Comparison of ENCODE assay signal across 8 cellular contexts in genomic region chr4:184471872-184472539, GRCh38. TPM values are rescaled to one million over a fixed set of nuclear protein-coding genes. Genes with fewer than 3 reads are reported as not detected.
DNase-seq lines count a peak whose midpoint lies in the region; ATAC-seq and TF ChIP-seq lines count a peak whose summit lies in the region.

No MANE protein-coding gene starts in this region.

- peak overlapping the region; percentile 63 for H3K4me3 ChIP-seq in CD8-positive, alpha-beta T cell (ENCODE audit: low read depth, low read length)
- peak overlapping the region; percentile 99 for H3K4me3 ChIP-seq in GM23248
- peak overlapping the region; percentile 94 to 95 for H3K4me3 ChIP-seq in esophagus (ENCODE audit: low read depth in 1 of 2, low read length in 2 of 2)

- H3K9ac ChIP-seq in GM23248: peak overlapping the region; percentile 97

- peaks cover 45% of the 10 kb centered on the region for H3K4me1 ChIP-seq in CD8-positive, alpha-beta T cell (ENCODE audit: insufficient read depth, low read length)
- H3K4me1 ChIP-seq in GM23248 (ENCODE audit: insufficient read depth): peaks cover 19% of the 10 kb centered on the region
- H3K4me1 ChIP-seq in esophagus (ENCODE audit: control insufficient read depth in 2 of 2, insufficient read depth in 2 of 2, low read length in 1 of 2): peaks cover 3% of the 10 kb centered on the region in 2 donors

- no peak for ATAC-seq in CD8-positive, alpha-beta T cell
- ATAC-seq in GM21619 (IDR thresholded peaks at IDR 0.05; ENCODE audit: unreplicated experiment) (no peak), HG03521 (IDR thresholded peaks at IDR 0.05; ENCODE audit: unreplicated experiment) (no peak), GM19324 (IDR thresholded peaks at IDR 0.05; ENCODE audit: low FRiP score, unreplicated experiment) (no peak)

- peaks cover 47% of the 10 kb centered on the region for H3K36me3 Mint-ChIP-seq in CD8-positive, alpha-beta T cell
- H3K36me3 Mint-ChIP-seq in osteocyte (ENCODE audit: unreplicated experiment): peaks cover 4% of the 10 kb centered on the region

- H3K79me2 ChIP-seq in GM23248 (ENCODE audit: insufficient read depth): peaks cover 78% of the 10 kb centered on the region

- no peaks in the 10 kb centered on the region for H3K9me3 ChIP-seq in CD8-positive, alpha-beta T cell (ENCODE audit: low read length)
- H3K9me3 ChIP-seq in GM23248 (ENCODE audit: low read depth): no peaks in the 10 kb centered on the region
- H3K9me3 ChIP-seq in esophagus (ENCODE audit: control insufficient read depth in 2 of 2, insufficient read depth in 1 of 2, low read depth in 1 of 2, low read length in 1 of 2): no peaks in the 10 kb centered on the region

- peaks cover 15% of the 10 kb centered on the region for H3F3A ChIP-seq in GM23248 (ENCODE audit: insufficient read depth)

- peak overlapping the region; percentile 96 for H3K27ac Mint-ChIP-seq in CD8-positive, alpha-beta T cell
- peak overlapping the region; percentile 95 for H3K27ac Mint-ChIP-seq in osteocyte (ENCODE audit: unreplicated experiment)

- H3K4me2 ChIP-seq in GM23248 (ENCODE audit: unreplicated experiment): peak overlapping the region; percentile 88

- peak overlapping the region; percentile 96 for H3K4me3 Mint-ChIP-seq in CD8-positive, alpha-beta T cell
- peak overlapping the region; percentile 84 for H3K4me3 Mint-ChIP-seq in osteocyte (ENCODE audit: unreplicated experiment)

- no peaks in the 10 kb centered on the region for H3K27me3 Mint-ChIP-seq in CD8-positive, alpha-beta T cell (ENCODE audit: low read depth)
- H3K27me3 Mint-ChIP-seq in osteocyte (ENCODE audit: unreplicated experiment): no peaks in the 10 kb centered on the region

- no peaks in the 10 kb centered on the region for H3K36me3 ChIP-seq in CD8-positive, alpha-beta T cell (ENCODE audit: insufficient read depth, low read length)
- no peaks in the 10 kb centered on the region for H3K36me3 ChIP-seq in GM23248 (ENCODE audit: low read depth)
- H3K36me3 ChIP-seq in esophagus (ENCODE audit: control insufficient read depth in 2 of 2, insufficient read depth in 2 of 2, low read length in 1 of 2): no peaks in the 10 kb centered on the region

- WGBS in GM23248 (ENCODE audit: low coverage in 1 of 2, low lambda C conversion rate in 2 of 2, missing lambda C conversion rate in 2 of 2), 2 experiments: 10 to 13% methylated on average over 10 of the region's 10 CpGs
- WGBS in esophagus, 2 donors: 13% methylated on average over 10 of the region's 10 CpGs

- no peaks in the 10 kb centered on the region for H3K9me2 ChIP-seq in GM23248 (ENCODE audit: insufficient read depth)

- in situ Hi-C loops in GM23248 (cut with MboI): no loop called here

- POLR2A ChIA-PET in CD8-positive, alpha-beta T cell (lab: Charles Lee): no interaction called here

- H3K27me3 ChIP-seq in CD8-positive, alpha-beta T cell (ENCODE audit: insufficient read depth, low read length): no peaks in the 10 kb centered on the region
- H3K27me3 ChIP-seq in GM23248 (replicated peaks; ENCODE audit: insufficient read depth): no peaks in the 10 kb centered on the region
- H3K27me3 ChIP-seq in esophagus (ENCODE audit: control insufficient read depth in 1 of 2, insufficient read depth in 2 of 2, low read length in 2 of 2): no peaks in the 10 kb centered on the region

- H2AFZ ChIP-seq in GM23248: peak overlapping the region; percentile 90

- CTCF ChIA-PET in CD8-positive, alpha-beta T cell (lab: Charles Lee): no interaction called here

- TF ChIP-seq CTCF in CD8-positive, alpha-beta T cell (IDR thresholded peaks at IDR 0.05): no peak
- TF ChIP-seq CTCF in osteocyte (IDR thresholded peaks at IDR 0.05): no peak

- peaks cover 67% of the 10 kb centered on the region for H3K4me1 Mint-ChIP-seq in CD8-positive, alpha-beta T cell (ENCODE audit: low read depth)
- H3K4me1 Mint-ChIP-seq in osteocyte (ENCODE audit: unreplicated experiment): peaks cover 27% of the 10 kb centered on the region

- intact Hi-C loops in CD8-positive, alpha-beta T cell (cut with DNase I, micrococcal nuclease): loop anchor here (2.0 to 10.0 kb wide), 9 partner anchors 17 to 1723 kb away; partner anchors contain the start of genes ACSL1 (in 1 of the 2), ANKRD37 (in 1 of the 2), CFAP97 (in 1 of the 2) and CYP4V2 (in 1 of the 2)

- DNase-seq in CD8-positive, alpha-beta T cell: peak in 2 of 7 experiments; percentile 15 to 16
- DNase-seq in GM23248 (peak; percentile 70), UCSD-AML1 (lab: John Stamatoyannopoulos, UW; ENCODE audit: unreplicated experiment) (peak; percentile 45), osteocyte (ENCODE audit: extremely low spot score, unreplicated experiment) (no peak)

- peak overlapping the region; percentile 46 for H3K27ac ChIP-seq in CD8-positive, alpha-beta T cell (ENCODE audit: low read depth, low read length)
- H3K27ac ChIP-seq in GM23248 (peak overlapping the region; percentile 94), esophagus (ENCODE audit: low read depth in 2 of 2, low read length in 1 of 2) (peak overlapping the region; percentile 97 to 98)

- no peaks in the 10 kb centered on the region for H3K9me3 Mint-ChIP-seq in CD8-positive, alpha-beta T cell
- H3K9me3 Mint-ChIP-seq in osteocyte (ENCODE audit: unreplicated experiment): no peaks in the 10 kb centered on the region

- no peaks in the 10 kb centered on the region for H4K20me1 ChIP-seq in GM23248 (ENCODE audit: insufficient read depth)

RNA-seq across cellular contexts. Expression of gene IRF2, which starts 2.3 kb away (rescaled TPM):
- 1 to 10 TPM; 7.9 to 9.3 TPM for total RNA-seq in CD8-positive, alpha-beta T cell
- 14.2 and 15.4 TPM in 2 replicates for total RNA-seq in GM23248 (2014; rRNA removed; shearing (Covaris generic))
- polyA plus RNA-seq in GM23248 (2016; fragmentation: Nextera tagmentation; extraction: Ambion mirVana) (12.7 and 12.8 TPM in 2 replicates), esophagus (10 to 100 TPM; 10.9 to 14.3 TPM)
- total RNA-seq in osteocyte: 21.8 and 26.6 TPM in 2 replicates

Comparison
In these comparisons a context has a peak if more than half of its experiments do, and no peak if none do; other contexts are left out.
1. H3K27ac ChIP-seq: peak in every context shown above with its lines; median percentile 98 in esophagus; 94 in GM23248; 46 in CD8-positive, alpha-beta T cell.